In the genomic region with DNA sequence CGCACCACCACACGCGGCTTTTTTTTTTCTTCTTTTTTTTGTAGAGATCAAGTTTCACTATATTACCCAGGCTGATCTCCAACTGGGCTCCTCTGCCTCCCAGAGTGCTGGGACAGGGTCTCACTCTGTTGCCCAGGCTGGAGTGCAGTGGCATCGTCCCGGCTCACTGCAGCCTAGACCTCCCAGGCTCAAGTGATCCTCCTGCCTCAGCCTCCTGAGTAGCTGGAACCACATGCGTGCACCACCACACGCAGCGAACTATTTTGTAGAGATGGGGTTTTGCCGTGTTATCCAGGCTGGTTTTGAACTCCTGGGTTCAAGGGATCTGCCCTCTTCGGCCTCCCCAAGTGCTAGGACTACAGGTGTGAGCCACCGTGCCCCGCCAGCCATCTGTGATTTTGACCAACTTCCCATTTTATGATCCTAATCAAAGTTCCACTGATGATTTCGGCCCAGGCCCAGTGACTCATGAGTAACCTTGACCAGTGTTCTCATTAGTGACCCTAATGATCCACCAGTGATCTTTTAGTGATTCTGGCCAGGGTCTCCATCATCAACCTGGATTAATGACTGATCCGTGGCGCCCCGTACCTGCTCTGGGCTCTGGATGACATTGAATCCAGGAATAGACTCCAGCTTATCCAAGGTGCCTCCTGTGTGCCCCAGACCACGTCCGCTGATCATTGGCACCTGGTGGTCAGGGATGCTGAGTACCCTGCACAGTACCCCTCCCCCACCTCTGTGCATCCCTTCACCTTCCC, we compare ENCODE assay signal across 9 cellular contexts. TPM values are rescaled to one million over a fixed set of nuclear protein-coding genes. Genes with fewer than 3 reads are reported as not detected.
DNase-seq lines count a peak whose midpoint lies in the region; ATAC-seq and TF ChIP-seq lines count a peak whose summit lies in the region.
"Had no signal": no experiment of that assay in that cellular context is flagged by ENCODE, and none has a peak within 500 bp of the region (broad histone marks: within the 10 kb centered on the region; RNA-seq: fewer than 3 reads in every experiment).

No MANE protein-coding gene starts in this region.

- peaks cover 94% of the 10 kb centered on the region for H3K4me1 ChIP-seq in left ventricle myocardium inferior

- intact Hi-C loops in activated CD4-positive, alpha-beta T cell treated with anti-CD3 and anti-CD28 coated beads, Interleukin-2, amount 10 ng/mL, durations not matched to agents 24 days and 14 days (cut with micrococcal nuclease): loop anchor here (2.0 to 5.0 kb wide), 3 partner anchors 56 to 566 kb away; a partner anchor contains a TSS
- intact Hi-C loops in left ventricle myocardium inferior (cut with micrococcal nuclease): no loop called here
- intact Hi-C loops in head of caudate nucleus (cut with DNase I): loop anchor here (5.0 kb wide), 1 partner anchor 54 kb away; a partner anchor contains a TSS

- H3K9me3 Mint-ChIP-seq in activated CD4-positive, alpha-beta T cell treated with anti-CD3 and anti-CD28 coated beads, Interleukin-2, amount 10 ng/mL, durations not matched to agents 24 days and 14 days: no peaks in the 10 kb centered on the region
- no peaks in the 10 kb centered on the region for H3K9me3 Mint-ChIP-seq in stimulated activated effector memory CD8-positive, alpha-beta T cell treated with anti-CD3 and anti-CD28 coated beads, Interleukin-12 subunit alpha, Interleukin-12 subunit beta, amount 100 ng/mL, for 72 hours

- TF ChIP-seq CTCF in RWPE1 (conservative IDR thresholded peaks at IDR 0.05; ENCODE audit: low read depth): no peak
- TF ChIP-seq CTCF in left ventricle myocardium inferior (IDR thresholded peaks at IDR 0.05; ENCODE audit: borderline replicate concordance): no peak

- no peak overlapping the region for H3K4me3 ChIP-seq in left ventricle myocardium inferior

- no peaks in the 10 kb centered on the region for H3K27me3 Mint-ChIP-seq in activated CD4-positive, alpha-beta T cell treated with anti-CD3 and anti-CD28 coated beads, Interleukin-2, amount 10 ng/mL, durations not matched to agents 24 days and 14 days

- peaks cover 39% of the 10 kb centered on the region for H3K4me1 Mint-ChIP-seq in activated CD4-positive, alpha-beta T cell treated with anti-CD3 and anti-CD28 coated beads, Interleukin-2, amount 10 ng/mL, durations not matched to agents 24 days and 14 days
- H3K4me1 Mint-ChIP-seq in stimulated activated effector memory CD8-positive, alpha-beta T cell treated with anti-CD3 and anti-CD28 coated beads, Interleukin-12 subunit alpha, Interleukin-12 subunit beta, amount 100 ng/mL, for 72 hours: peaks cover 51% of the 10 kb centered on the region

- H3K27me3 ChIP-seq in left ventricle myocardium inferior (ENCODE audit: low read depth): peaks cover 41% of the 10 kb centered on the region

- peak overlapping the region; percentile 87 for H3K27ac Mint-ChIP-seq in activated CD4-positive, alpha-beta T cell treated with anti-CD3 and anti-CD28 coated beads, Interleukin-2, amount 10 ng/mL, durations not matched to agents 24 days and 14 days
- peak overlapping the region; percentile 95 for H3K27ac Mint-ChIP-seq in stimulated activated effector memory CD8-positive, alpha-beta T cell treated with anti-CD3 and anti-CD28 coated beads, Interleukin-12 subunit alpha, Interleukin-12 subunit beta, amount 100 ng/mL, for 72 hours

- H3K27ac ChIP-seq in RWPE1 (peak overlapping the region; percentile 97), left ventricle myocardium inferior (replicated peaks) (peak overlapping the region; percentile 94)

- peaks cover 11% of the 10 kb centered on the region for H3K36me3 ChIP-seq in left ventricle myocardium inferior

- CTCF ChIA-PET in RWPE1 (lab: Yijun Ruan, JAX): no interaction called here

- peak overlapping the region; percentile 90 for H3K4me3 Mint-ChIP-seq in activated CD4-positive, alpha-beta T cell treated with anti-CD3 and anti-CD28 coated beads, Interleukin-2, amount 10 ng/mL, durations not matched to agents 24 days and 14 days
- peak overlapping the region; percentile 93 for H3K4me3 Mint-ChIP-seq in stimulated activated effector memory CD8-positive, alpha-beta T cell treated with anti-CD3 and anti-CD28 coated beads, Interleukin-12 subunit alpha, Interleukin-12 subunit beta, amount 100 ng/mL, for 72 hours

- DNase-seq in activated CD4-positive, alpha-beta T cell treated with anti-CD3 and anti-CD28 coated beads, Interleukin-2, amount 10 ng/mL, durations not matched to agents 24 days and 14 days: peak; percentile 68
- no peak for DNase-seq in activated CD4-positive, alpha-beta T cell treated with anti-CD3 and anti-CD28 coated beads for 4 hours
- no peak for DNase-seq in RWPE1 (ENCODE audit: low spot score)
- no peak for DNase-seq in left ventricle myocardium inferior
- DNase-seq in stimulated activated effector memory CD8-positive, alpha-beta T cell treated with anti-CD3 and anti-CD28 coated beads, Interleukin-12 subunit alpha, Interleukin-12 subunit beta, amount 100 ng/mL, for 72 hours (ENCODE audit: low spot score in 2 of 2): peak in 1 of 2 donors; percentile 51
- no peak for DNase-seq in NCI-H345 (lab: John Stamatoyannopoulos, UW)
- no peak for DNase-seq in NCI-H748 treated with DMSO at 0.1 percent for 48 hours (lab: John Stamatoyannopoulos, UW)
- no peak for DNase-seq in head of caudate nucleus

- H3K9me3 ChIP-seq in left ventricle myocardium inferior (replicated peaks): no peaks in the 10 kb centered on the region

- peaks cover 32% of the 10 kb centered on the region for H3K36me3 Mint-ChIP-seq in activated CD4-positive, alpha-beta T cell treated with anti-CD3 and anti-CD28 coated beads, Interleukin-2, amount 10 ng/mL, durations not matched to agents 24 days and 14 days (ENCODE audit: low read depth)
- H3K36me3 Mint-ChIP-seq in stimulated activated effector memory CD8-positive, alpha-beta T cell treated with anti-CD3 and anti-CD28 coated beads, Interleukin-12 subunit alpha, Interleukin-12 subunit beta, amount 100 ng/mL, for 72 hours: peaks cover 57% of the 10 kb centered on the region

- no peak for ATAC-seq in stimulated activated effector memory CD8-positive, alpha-beta T cell treated with anti-CD3 and anti-CD28 coated beads, Interleukin-12 subunit alpha, Interleukin-12 subunit beta, amount 100 ng/mL, for 72 hours
- ATAC-seq: activated CD4-positive, CD25-positive, alpha-beta regulatory T cell treated with anti-CD3 and anti-CD28 coated beads, Interleukin-2, amount 50 U/mL, for 24 hours had no signal

- POLR2A ChIA-PET in RWPE1 (lab: Yijun Ruan, JAX; ENCODE audit: low non-redundant PET): interaction anchor here (0.9 kb wide), 1 partner anchor 35 kb away, joined by 3 read pairs; a partner anchor contains a TSS

RNA-seq across cellular contexts. Expression of a gene that starts 1.7 kb away (rescaled TPM):
- 62.1 and 63.0 TPM in 2 replicates for total RNA-seq in activated CD4-positive, alpha-beta T cell treated with anti-CD3 and anti-CD28 coated beads, Interleukin-2, amount 10 ng/mL, durations not matched to agents 24 days and 14 days
- total RNA-seq in left ventricle myocardium inferior: 11.6 TPM

RNA-seq across cellular contexts. Expression of a gene that starts 2.7 kb away (rescaled TPM):
- total RNA-seq in activated CD4-positive, alpha-beta T cell treated with anti-CD3 and anti-CD28 coated beads, Interleukin-2, amount 10 ng/mL, durations not matched to agents 24 days and 14 days: 5.3 and 11.2 TPM in 2 replicates
- total RNA-seq in left ventricle myocardium inferior: not detected

RNA-seq across cellular contexts. Expression of a gene that starts 17.6 kb away (rescaled TPM):
- total RNA-seq in activated CD4-positive, alpha-beta T cell treated with anti-CD3 and anti-CD28 coated beads, Interleukin-2, amount 10 ng/mL, durations not matched to agents 24 days and 14 days: 5.3 and 6.8 TPM in 2 replicates
- not detected for total RNA-seq in left ventricle myocardium inferior

RNA-seq across cellular contexts. Expression of a gene that starts 20.1 kb away (rescaled TPM):
- total RNA-seq in activated CD4-positive, alpha-beta T cell treated with anti-CD3 and anti-CD28 coated beads, Interleukin-2, amount 10 ng/mL, durations not matched to agents 24 days and 14 days: 131 and 133 TPM in 2 replicates
- total RNA-seq in left ventricle myocardium inferior: 27.7 TPM

RNA-seq across cellular contexts. Expression of a gene that starts 20.6 kb away (rescaled TPM):
- 78.4 and 79.2 TPM in 2 replicates for total RNA-seq in activated CD4-positive, alpha-beta T cell treated with anti-CD3 and anti-CD28 coated beads, Interleukin-2, amount 10 ng/mL, durations not matched to agents 24 days and 14 days
- 23.4 TPM for total RNA-seq in left ventricle myocardium inferior
